9 cellular contexts compared by ENCODE assay signal in genomic region chr16:7086842-7087616, GRCh38.
DNase-seq lines count a peak whose midpoint lies in the region; ATAC-seq and TF ChIP-seq lines count a peak whose summit lies in the region.
"Had no signal": no experiment of that assay in that cellular context is flagged by ENCODE, and none has a peak within 500 bp of the region (broad histone marks: within the 10 kb centered on the region; RNA-seq: fewer than 3 reads in every experiment).

No MANE protein-coding gene starts in this region.

- in situ Hi-C loops in HAP-1 (cut with MboI; ENCODE audit: low sequenced_read_pairs), result no loop called here

- H3K36me3 Mint-ChIP-seq in WTC11, result peaks cover 71% of the 10 kb centered on the region
- H3K36me3 Mint-ChIP-seq in stimulated activated effector memory CD8-positive, alpha-beta T cell treated with anti-CD3 and anti-CD28 coated beads, Interleukin-12 subunit alpha, Interleukin-12 subunit beta, amount 100 ng/mL, for 72 hours, result no peaks in the 10 kb centered on the region
- H3K36me3 Mint-ChIP-seq: naive B cell had no signal

- intact Hi-C loops in stomach (cut with DNase I; ENCODE audit: low total_unique reads), result no loop called here

- H3K27me3 ChIP-seq in stomach, result peaks cover 0 to 13% (median 0%) of the 10 kb centered on the region in 3 donors
- H3K27me3 ChIP-seq in HAP-1 (ENCODE audit: low read depth), result no peaks in the 10 kb centered on the region

- H3K9me3 ChIP-seq in stomach, result no peaks in the 10 kb centered on the region
- no peaks in the 10 kb centered on the region for H3K9me3 ChIP-seq in HAP-1

- ATAC-seq in WTC11, result no peak
- ATAC-seq in HG03442 (IDR thresholded peaks at IDR 0.05; ENCODE audit: unreplicated experiment), result no peak
- no peak for ATAC-seq in stimulated activated effector memory CD8-positive, alpha-beta T cell treated with anti-CD3 and anti-CD28 coated beads, Interleukin-12 subunit alpha, Interleukin-12 subunit beta, amount 100 ng/mL, for 72 hours

- TF ChIP-seq CTCF in WTC11 (IDR thresholded peaks at IDR 0.05) (no peak), stomach (IDR thresholded peaks at IDR 0.05) (no peak)

- no peak overlapping the region for H3K4me3 Mint-ChIP-seq in WTC11
- no peak overlapping the region for H3K4me3 Mint-ChIP-seq in stimulated activated effector memory CD8-positive, alpha-beta T cell treated with anti-CD3 and anti-CD28 coated beads, Interleukin-12 subunit alpha, Interleukin-12 subunit beta, amount 100 ng/mL, for 72 hours
- H3K4me3 Mint-ChIP-seq: naive B cell had no signal

- H3K4me3 ChIP-seq in stomach (no peak overlapping the region), HAP-1 (no peak overlapping the region)

- no peaks in the 10 kb centered on the region for H3K4me1 Mint-ChIP-seq in WTC11
- no peaks in the 10 kb centered on the region for H3K4me1 Mint-ChIP-seq in stimulated activated effector memory CD8-positive, alpha-beta T cell treated with anti-CD3 and anti-CD28 coated beads, Interleukin-12 subunit alpha, Interleukin-12 subunit beta, amount 100 ng/mL, for 72 hours
- H3K4me1 Mint-ChIP-seq: naive B cell had no signal

- POLR2A ChIA-PET in WTC11 (lab: Charles Lee), result no interaction called here

- DNase-seq in C1 segment of cervical spinal cord (lab: John Stamatoyannopoulos, UW), result peak in 11 of 14 donors; percentile 1 to 74 (median 6)
- peak; percentile 5 for DNase-seq in M059J (ENCODE audit: low read depth)
- peak; percentile 10 for DNase-seq in WTC11 (ENCODE audit: low spot score)
- DNase-seq in medulla oblongata (ENCODE audit: extremely low spot score), result peak; percentile 50
- no peak for DNase-seq in stomach
- DNase-seq in HAP-1 (ENCODE audit: low spot score in 2 of 2), result no peak
- DNase-seq in stimulated activated effector memory CD8-positive, alpha-beta T cell treated with anti-CD3 and anti-CD28 coated beads, Interleukin-12 subunit alpha, Interleukin-12 subunit beta, amount 100 ng/mL, for 72 hours (ENCODE audit: low spot score in 2 of 2), result no peak
- DNase-seq: naive B cell had no signal

- no peak overlapping the region for H3K27ac Mint-ChIP-seq in WTC11
- no peak overlapping the region for H3K27ac Mint-ChIP-seq in stimulated activated effector memory CD8-positive, alpha-beta T cell treated with anti-CD3 and anti-CD28 coated beads, Interleukin-12 subunit alpha, Interleukin-12 subunit beta, amount 100 ng/mL, for 72 hours

- no peaks in the 10 kb centered on the region for H3K36me3 ChIP-seq in stomach
- no peaks in the 10 kb centered on the region for H3K36me3 ChIP-seq in HAP-1 (replicated peaks)

- WGBS in stomach, 5 donors, result 23 to 31% (median 30%) methylated on average over 18 to 21 of the region's 21 CpGs

- H3K4me1 ChIP-seq in stomach, result no peaks in the 10 kb centered on the region
- no peaks in the 10 kb centered on the region for H3K4me1 ChIP-seq in HAP-1

- no peak for TF ChIP-seq POLR2A in stomach (IDR thresholded peaks at IDR 0.05)

- no peak for TF ChIP-seq EP300 in stomach (IDR thresholded peaks at IDR 0.05)

- H3K27ac ChIP-seq in stomach, result no peak overlapping the region

- H3K27me3 Mint-ChIP-seq in WTC11 (ENCODE audit: low read depth), result peaks cover 8% of the 10 kb centered on the region; the same call in 1 of the 2 replicates

- H3K9me3 Mint-ChIP-seq in WTC11, result peaks cover 69% of the 10 kb centered on the region
- H3K9me3 Mint-ChIP-seq in stimulated activated effector memory CD8-positive, alpha-beta T cell treated with anti-CD3 and anti-CD28 coated beads, Interleukin-12 subunit alpha, Interleukin-12 subunit beta, amount 100 ng/mL, for 72 hours, result peaks cover 12% of the 10 kb centered on the region

- CTCF ChIA-PET in WTC11 (lab: Charles Lee), result no interaction called here

TF ChIP-seq in WTC11, 78 proteins besides CTCF, POLR2A, EP300 and RAD21:
- TF ChIP-seq GRHL2 (CRISPR knock-in tag; IDR thresholded peaks at IDR 0.05; ENCODE audit: insufficient replicate concordance, severe bottlenecking), result no peak
- no peak for TF ChIP-seq E2F5 (CRISPR knock-in tag; IDR thresholded peaks at IDR 0.05)
- no peak for TF ChIP-seq KAT7 (CRISPR knock-in tag; IDR thresholded peaks at IDR 0.05; ENCODE audit: borderline replicate concordance)
- no peak for TF ChIP-seq OVOL2 (CRISPR knock-in tag; IDR thresholded peaks at IDR 0.05; ENCODE audit: borderline replicate concordance)
- no peak for TF ChIP-seq ZSCAN18 (CRISPR knock-in tag; IDR thresholded peaks at IDR 0.05)

Comparison
In these comparisons a context has a peak if more than half of its experiments do, and no peak if none do; other contexts are left out.
1. DNase-seq: peak in C1 segment of cervical spinal cord (11 of 14), M059J (single experiment), WTC11 (single experiment) and medulla oblongata (single experiment); none in stomach (single experiment), HAP-1 (0 of 2) and stimulated activated effector memory CD8-positive, alpha-beta T cell treated with anti-CD3 and anti-CD28 coated beads, Interleukin-12 subunit alpha, Interleukin-12 subunit beta, amount 100 ng/mL, for 72 hours (0 of 2).